In the genomic region with DNA sequence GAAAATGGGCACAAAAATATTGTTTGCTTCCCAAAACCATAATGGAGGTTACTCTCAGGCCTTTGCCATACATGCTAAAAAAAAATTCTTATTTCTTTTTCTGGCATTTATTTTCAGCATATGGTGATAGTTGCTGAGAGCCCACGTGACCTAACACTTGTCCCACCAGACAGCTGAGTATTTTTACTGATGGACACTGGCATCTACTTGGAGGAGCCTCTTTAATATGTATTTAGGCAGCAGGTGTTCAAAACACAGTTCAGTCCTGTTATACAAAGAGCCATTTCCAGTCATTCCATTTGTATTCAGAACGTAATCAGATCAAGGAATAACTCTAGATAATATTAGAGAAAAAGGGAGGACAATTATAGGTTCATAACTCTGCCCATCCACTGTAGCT, we compare ENCODE assay signal across 17 cellular contexts.
DNase-seq lines count a peak whose midpoint lies in the region; ATAC-seq and TF ChIP-seq lines count a peak whose summit lies in the region.
"Had no signal": no experiment of that assay in that cellular context is flagged by ENCODE, and none has a peak within 500 bp of the region (broad histone marks: within the 10 kb centered on the region; RNA-seq: fewer than 3 reads in every experiment).

No MANE protein-coding gene starts in this region.

- peaks cover 37% of the 10 kb centered on the region for H3K4me1 Mint-ChIP-seq in glutamatergic neuron (ENCODE audit: low read depth, unreplicated experiment)
- peaks cover 77% of the 10 kb centered on the region for H3K4me1 Mint-ChIP-seq in nephron
- H3K4me1 Mint-ChIP-seq: CD14-positive monocyte; CD4-positive, alpha-beta memory T cell; IgD-negative memory B cell had no signal

- H3K4me3 ChIP-seq in cardiac muscle cell (no peak overlapping the region), left ventricle myocardium inferior (no peak overlapping the region)
- H3K4me3 ChIP-seq: BLaER1, GM23338 had no signal

- ATAC-seq in esophagus mucosa: no peak
- ATAC-seq: GM23338, HepG2 had no signal

- H3K4me3 Mint-ChIP-seq in glutamatergic neuron (ENCODE audit: unreplicated experiment): no peak overlapping the region
- peak overlapping the region in 2 of 3 experiments; percentile 6 to 66 for H3K4me3 Mint-ChIP-seq in nephron
- H3K4me3 Mint-ChIP-seq: CD14-positive monocyte; CD4-positive, alpha-beta memory T cell; GM23338; IgD-negative memory B cell had no signal

- H3K27me3 ChIP-seq in cardiac muscle cell (no peaks in the 10 kb centered on the region), left ventricle myocardium inferior (ENCODE audit: low read depth) (no peaks in the 10 kb centered on the region)
- H3K27me3 ChIP-seq: BLaER1 had no signal

- H3K9me3 ChIP-seq in cardiac muscle cell (ENCODE audit: low read depth) (no peaks in the 10 kb centered on the region), left ventricle myocardium inferior (replicated peaks) (no peaks in the 10 kb centered on the region)
- H3K9me3 ChIP-seq: BLaER1 had no signal

- no peaks in the 10 kb centered on the region for H3K36me3 ChIP-seq in cardiac muscle cell
- H3K36me3 ChIP-seq in left ventricle myocardium inferior: no peaks in the 10 kb centered on the region
- H3K36me3 ChIP-seq: BLaER1 had no signal

- H3K4me1 ChIP-seq in cardiac muscle cell (ENCODE audit: low read depth) (peaks cover 20% of the 10 kb centered on the region), left ventricle myocardium inferior (peaks cover 24% of the 10 kb centered on the region)
- H3K4me1 ChIP-seq: BLaER1 had no signal

- intact Hi-C loops in left ventricle myocardium inferior (cut with micrococcal nuclease): no loop called here

- H3K27ac ChIP-seq in cardiac muscle cell: peak overlapping the region; percentile 92
- H3K27ac ChIP-seq in left ventricle myocardium inferior (replicated peaks): no peak overlapping the region
- H3K27ac ChIP-seq: BLaER1 had no signal

- H3K9me3 Mint-ChIP-seq in glutamatergic neuron (ENCODE audit: unreplicated experiment) (peaks cover 4% of the 10 kb centered on the region), nephron (no peaks in the 10 kb centered on the region)
- H3K9me3 Mint-ChIP-seq: CD14-positive monocyte; CD4-positive, alpha-beta memory T cell; GM23338; IgD-negative memory B cell had no signal

- H3K27ac Mint-ChIP-seq in glutamatergic neuron (ENCODE audit: unreplicated experiment) (peak overlapping the region; percentile 77), nephron (peak overlapping the region; percentile 67 to 82 (median 77))
- H3K27ac Mint-ChIP-seq: CD14-positive monocyte, IgD-negative memory B cell had no signal

- DNase-seq in cardiac muscle cell (ENCODE audit: low read depth in 1 of 2, low spot score in 1 of 2): no peak
- no peak for DNase-seq in left ventricle myocardium inferior
- no peak for DNase-seq in glutamatergic neuron
- DNase-seq in COLO668 (lab: John Stamatoyannopoulos, UW; ENCODE audit: unreplicated experiment): no peak
- DNase-seq in KG1 (lab: John Stamatoyannopoulos, UW): no peak
- DNase-seq: 8988T; CD4-positive, alpha-beta memory T cell; DMS 273 treated with DMSO at 0.1 percent for 48 hours; GDM1; HCEC 1CT had no signal

- H3K36me3 Mint-ChIP-seq in glutamatergic neuron (ENCODE audit: unreplicated experiment): no peaks in the 10 kb centered on the region
- H3K36me3 Mint-ChIP-seq in nephron (ENCODE audit: low read depth): no peaks in the 10 kb centered on the region
- H3K36me3 Mint-ChIP-seq: CD14-positive monocyte; CD4-positive, alpha-beta memory T cell had no signal

- TF ChIP-seq CTCF in cardiac muscle cell (IDR thresholded peaks at IDR 0.05; ENCODE audit: low read depth, low read length) (no peak), left ventricle myocardium inferior (IDR thresholded peaks at IDR 0.05; ENCODE audit: borderline replicate concordance) (no peak), glutamatergic neuron (IDR thresholded peaks at IDR 0.05; ENCODE audit: partially characterized antibody, unreplicated experiment) (no peak), nephron (IDR thresholded peaks at IDR 0.05; ENCODE audit: unreplicated experiment in 3 of 3) (no peak)

- peaks cover 1% of the 10 kb centered on the region for H3K27me3 Mint-ChIP-seq in glutamatergic neuron (ENCODE audit: unreplicated experiment)
- no peaks in the 10 kb centered on the region for H3K27me3 Mint-ChIP-seq in nephron (ENCODE audit: low read depth)
